Comparison of ENCODE assay signal across 16 cellular contexts in the genomic region with DNA sequence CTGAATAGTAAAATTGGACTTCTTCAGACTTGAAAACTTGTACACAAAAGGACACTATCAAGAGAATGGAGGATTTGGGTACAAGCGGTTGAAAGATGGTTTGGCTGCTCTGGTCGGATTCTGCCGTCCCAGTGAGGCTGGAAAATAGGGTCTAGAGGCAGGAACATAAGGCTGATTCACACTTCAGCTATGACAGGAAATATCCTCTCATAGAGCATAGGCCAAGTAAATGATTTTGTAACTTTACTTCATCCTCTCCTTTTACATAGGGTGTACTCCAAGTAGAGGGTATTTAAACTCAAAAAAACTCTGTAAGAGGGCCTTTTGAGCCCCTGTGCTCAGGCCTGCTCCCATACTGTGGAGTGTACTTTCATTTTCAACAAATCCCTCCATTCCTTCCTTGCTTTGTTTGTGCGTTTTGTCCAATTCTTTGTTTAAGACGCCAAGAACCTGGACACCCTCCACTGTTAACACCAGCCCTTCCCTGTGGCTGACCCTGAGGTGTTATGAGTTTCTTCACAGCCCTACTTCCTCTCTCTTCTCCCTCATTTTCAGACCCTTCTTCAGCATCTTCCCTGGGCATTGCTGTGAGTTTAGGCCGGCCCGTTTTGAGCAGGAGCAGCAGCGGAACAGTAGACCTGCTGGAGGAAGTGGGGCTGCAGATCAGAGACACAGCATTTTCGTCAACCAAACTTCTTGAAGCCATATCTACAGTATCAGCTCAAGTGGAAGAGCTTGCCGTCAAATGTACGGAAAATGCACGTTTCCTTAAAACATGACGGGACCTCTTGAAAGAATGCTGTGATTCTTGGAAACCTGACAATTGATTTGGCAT. TPM values are rescaled to one million over a fixed set of nuclear protein-coding genes. Genes with fewer than 3 reads are reported as not detected.
A peak's percentile ranks its signal among the peaks of the same experiment; 100 is the strongest.
DNase-seq lines count a peak whose midpoint lies in the region; ATAC-seq and TF ChIP-seq lines count a peak whose summit lies in the region.
"Had no signal": no experiment of that assay in that cellular context is flagged by ENCODE, and none has a peak within 500 bp of the region (broad histone marks: within the 10 kb centered on the region; RNA-seq: fewer than 3 reads in every experiment).

No MANE protein-coding gene starts in this region.

- no peaks in the 10 kb centered on the region for H3K27me3 ChIP-seq in CD4-positive, alpha-beta T cell (ENCODE audit: control insufficient read depth, insufficient read depth, low read length)
- H3K27me3 ChIP-seq: foreskin keratinocyte, Peyer's patch had no signal

- H3K4me3 Mint-ChIP-seq in CD4-positive, alpha-beta T cell: peak overlapping the region; percentile 85
- H3K4me3 Mint-ChIP-seq in activated naive CD4-positive, alpha-beta T cell treated with anti-CD3 and anti-CD28 coated beads for 36 hours: peak overlapping the region; percentile 75
- peak overlapping the region; percentile 53 for H3K4me3 Mint-ChIP-seq in memory B cell

- in situ Hi-C loops in GM13977 (cut with MboI; ENCODE audit: low pct_unique_long_range_greater_than_20kb, low sequenced_read_pairs, unreplicated experiment): no loop called here
- in situ Hi-C loops in G401 (cut with HindIII; ENCODE audit: low sequenced_read_pairs): no loop called here

- CTCF ChIA-PET in CD4-positive, alpha-beta T cell (lab: Charles Lee): no interaction called here
- CTCF ChIA-PET in activated naive CD4-positive, alpha-beta T cell treated with anti-CD3 and anti-CD28 coated beads for 36 hours (lab: Charles Lee): interaction anchor here (1.1 kb wide), 1 partner anchor 63 kb away, joined by 6 read pairs; no protein-coding TSS in a partner anchor

- peak; percentile 84 for ATAC-seq in CD4-positive, alpha-beta T cell (ENCODE audit: poor library complexity)
- no peak for ATAC-seq in memory B cell (ENCODE audit: low read depth)
- no peak for ATAC-seq in HG03108 (IDR thresholded peaks at IDR 0.05; ENCODE audit: unreplicated experiment)
- ATAC-seq: foreskin keratinocyte had no signal

- TF ChIP-seq CTCF in CD4-positive, alpha-beta T cell (IDR thresholded peaks at IDR 0.05): no peak
- TF ChIP-seq CTCF in GM13977 (IDR thresholded peaks at IDR 0.05; ENCODE audit: extremely low read depth, insufficient read depth, missing control alignments): no peak

- intact Hi-C loops in CD4-positive, alpha-beta T cell (cut with DNase I, micrococcal nuclease): loop anchor here in 1 of 2 experiments (10.0 kb wide), 1 partner anchor 47 kb away; a partner anchor contains a TSS
- intact Hi-C loops in activated naive CD4-positive, alpha-beta T cell treated with anti-CD3 and anti-CD28 coated beads for 36 hours (cut with micrococcal nuclease): loop anchor here (5.0 kb wide), 5 partner anchors 55 to 960 kb away; a partner anchor contains a TSS

- H3K27ac ChIP-seq in CD4-positive, alpha-beta T cell (ENCODE audit: low read depth, low read length): no peak overlapping the region
- peak overlapping the region; percentile 57 for H3K27ac ChIP-seq in KOPT-K1 (ENCODE audit: low read depth, low read length, poor library complexity, severe bottlenecking)
- H3K27ac ChIP-seq: BLaER1, foreskin keratinocyte, Peyer's patch had no signal

- H3K9me3 ChIP-seq in CD4-positive, alpha-beta T cell (ENCODE audit: control insufficient read depth, low read length): no peaks in the 10 kb centered on the region
- H3K9me3 ChIP-seq in KOPT-K1 (ENCODE audit: insufficient read depth, low read length, poor library complexity, severe bottlenecking): no peaks in the 10 kb centered on the region
- H3K9me3 ChIP-seq: Peyer's patch had no signal

- H3K36me3 ChIP-seq in KOPT-K1 (ENCODE audit: insufficient read depth, low read length): no peaks in the 10 kb centered on the region
- H3K36me3 ChIP-seq: BLaER1, Peyer's patch had no signal

- no peaks in the 10 kb centered on the region for H3K9me3 Mint-ChIP-seq in CD4-positive, alpha-beta T cell
- H3K9me3 Mint-ChIP-seq in activated naive CD4-positive, alpha-beta T cell treated with anti-CD3 and anti-CD28 coated beads for 36 hours: peaks cover 4% of the 10 kb centered on the region
- H3K9me3 Mint-ChIP-seq in memory B cell: peaks cover 1% of the 10 kb centered on the region

- peak in 3 of 10 experiments; percentile 0 to 3 (median 2) for DNase-seq in CD4-positive, alpha-beta T cell
- peak; percentile 14 for DNase-seq in activated naive CD4-positive, alpha-beta T cell treated with anti-CD3 and anti-CD28 coated beads for 36 hours
- DNase-seq in memory B cell (ENCODE audit: low spot score in 2 of 2) (no peak), NCI-H1694 (lab: John Stamatoyannopoulos, UW) (no peak), GM13977 (ENCODE audit: low spot score) (no peak), G401 (ENCODE audit: low spot score) (no peak)
- DNase-seq: activated effector memory CD4-positive, alpha-beta T cell treated with anti-CD3 and anti-CD28 coated beads, Interleukin-2, amount 50 U/mL, for 16 hours; cortex of kidney; foreskin keratinocyte; NCI-H2227 treated with DMSO at 0.1 percent for 48 hours; Peyer's patch had no signal

- POLR2A ChIA-PET in CD4-positive, alpha-beta T cell (lab: Charles Lee): interaction anchor here (0.7 to 1.1 kb wide), 5 partner anchors 19 to 996 kb away, joined by 3 to 6 read pairs (median 3); a partner anchor contains a TSS

- peaks cover 26% of the 10 kb centered on the region for H3K36me3 Mint-ChIP-seq in CD4-positive, alpha-beta T cell (ENCODE audit: low read depth)
- peaks cover 4% of the 10 kb centered on the region for H3K36me3 Mint-ChIP-seq in activated naive CD4-positive, alpha-beta T cell treated with anti-CD3 and anti-CD28 coated beads for 36 hours (ENCODE audit: low read depth)
- H3K36me3 Mint-ChIP-seq in memory B cell: peaks cover 16% of the 10 kb centered on the region

- H3K27me3 Mint-ChIP-seq in CD4-positive, alpha-beta T cell: no peaks in the 10 kb centered on the region
- no peaks in the 10 kb centered on the region for H3K27me3 Mint-ChIP-seq in activated naive CD4-positive, alpha-beta T cell treated with anti-CD3 and anti-CD28 coated beads for 36 hours (ENCODE audit: low read depth)
- H3K27me3 Mint-ChIP-seq in memory B cell: no peaks in the 10 kb centered on the region

- peaks cover 39% of the 10 kb centered on the region for H3K4me1 Mint-ChIP-seq in CD4-positive, alpha-beta T cell (ENCODE audit: low read depth)
- peaks cover 44% of the 10 kb centered on the region for H3K4me1 Mint-ChIP-seq in activated naive CD4-positive, alpha-beta T cell treated with anti-CD3 and anti-CD28 coated beads for 36 hours (ENCODE audit: low read depth)
- H3K4me1 Mint-ChIP-seq in memory B cell: peaks cover 13% of the 10 kb centered on the region

- peak overlapping the region; percentile 89 for H3K27ac Mint-ChIP-seq in CD4-positive, alpha-beta T cell
- peak overlapping the region; percentile 93 for H3K27ac Mint-ChIP-seq in activated naive CD4-positive, alpha-beta T cell treated with anti-CD3 and anti-CD28 coated beads for 36 hours
- H3K27ac Mint-ChIP-seq in memory B cell: peak overlapping the region; percentile 19

RNA-seq across cellular contexts. Expression of a gene that starts 7.2 kb away (rescaled TPM):
- total RNA-seq in CD4-positive, alpha-beta T cell: not detected
- 1 to 10 TPM in 1 of 2 experiments, under 1 TPM in 1; 0.86 to 1.2 TPM for total RNA-seq in activated naive CD4-positive, alpha-beta T cell treated with anti-CD3 and anti-CD28 coated beads for 36 hours
- 0.17 TPM in 1 of 2 replicates, not detected in the other for total RNA-seq in G401 (2014; rRNA removed; shearing (Covaris generic))
- total RNA-seq: foreskin keratinocyte, kidney epithelial cell, MCF 10A, Peyer's patch had no signal

RNA-seq across cellular contexts. Expression of a gene that starts 51.8 kb away (rescaled TPM):
- total RNA-seq in CD4-positive, alpha-beta T cell: 10 to 100 TPM; 12.1 to 12.8 TPM
- 1 to 10 TPM; 5.3 to 5.5 TPM for total RNA-seq in activated naive CD4-positive, alpha-beta T cell treated with anti-CD3 and anti-CD28 coated beads for 36 hours
- total RNA-seq in G401 (2014; rRNA removed; shearing (Covaris generic)): 1.4 and 5.2 TPM in 2 replicates

Comparison
In these comparisons a context has a peak if more than half of its experiments do, and no peak if none do; other contexts are left out.
1. H3K27ac Mint-ChIP-seq: peak in every context shown above with its lines; median percentile 93 in activated naive CD4-positive, alpha-beta T cell treated with anti-CD3 and anti-CD28 coated beads for 36 hours; 89 in CD4-positive, alpha-beta T cell; 19 in memory B cell.